ENCODE assay signal across 8 cellular contexts in the genomic region with DNA sequence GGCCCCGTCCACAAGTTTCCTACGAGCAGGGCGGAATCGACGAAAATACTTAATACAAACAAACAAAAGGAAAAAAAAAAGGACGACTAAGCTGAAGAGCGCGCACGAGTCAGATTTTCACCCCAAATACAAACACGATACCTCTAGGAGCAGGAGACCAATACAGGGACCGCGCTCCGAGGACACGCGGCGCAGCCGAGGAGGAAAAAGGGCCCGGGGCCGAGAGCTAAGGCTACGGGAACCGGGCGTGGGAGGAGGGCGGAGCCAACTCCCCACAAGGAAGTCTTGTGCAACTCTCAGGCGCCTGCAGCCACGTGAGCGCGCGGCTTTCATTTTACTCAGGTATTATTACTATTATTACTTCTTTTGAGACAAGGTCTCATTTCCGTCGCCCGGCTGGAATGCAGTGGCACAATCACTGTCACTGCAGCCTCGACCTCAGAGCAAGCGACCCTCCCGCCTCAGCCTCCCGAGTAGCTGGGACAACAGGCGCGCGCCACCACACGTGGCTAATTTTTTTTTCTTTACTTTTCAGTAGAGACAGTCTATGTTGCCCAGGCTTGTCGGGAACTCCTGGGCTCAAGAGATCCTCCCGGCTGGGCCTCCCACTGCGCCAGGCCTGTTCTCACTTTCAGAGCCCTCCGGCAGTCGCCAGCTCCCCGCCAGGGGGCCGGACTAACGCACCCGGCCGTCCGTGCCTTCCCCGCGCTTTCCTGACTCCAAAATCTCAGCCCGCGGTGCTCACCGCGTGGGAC. TPM values are rescaled to one million over a fixed set of nuclear protein-coding genes. Genes with fewer than 3 reads are reported as not detected.
DNase-seq lines count a peak whose midpoint lies in the region; ATAC-seq and TF ChIP-seq lines count a peak whose summit lies in the region.

No MANE protein-coding gene starts in this region.

- 0 to 1% methylated on average over 56 of the region's 56 CpGs for WGBS in esophagus, 2 donors

- H3K79me2 ChIP-seq in OCI-LY7 (ENCODE audit: insufficient read depth, low read depth, low read length), result peaks cover 72% of the 10 kb centered on the region

- H3K4me3 Mint-ChIP-seq in activated T-cell treated with anti-CD3 and anti-CD28 coated beads, Interleukin-2, amount 50 U/mL, for 24 hours, result peak overlapping the region; percentile 99

- BruUV-seq in OCI-LY7 (replicated peaks; lab: Mats Ljungman, UMichigan), result TSS peak; percentile 47

- intact Hi-C loops in OCI-LY7 (cut with micrococcal nuclease; ENCODE audit: unreplicated experiment), result loop anchor here (1.0 to 2.0 kb wide), 2 partner anchors 10 to 29 kb away; a partner anchor contains a TSS

- H3K36me3 Mint-ChIP-seq in activated T-cell treated with anti-CD3 and anti-CD28 coated beads, Interleukin-2, amount 50 U/mL, for 24 hours (ENCODE audit: low read depth), result peaks cover 64% of the 10 kb centered on the region

- H3K27ac ChIP-seq in HL-60 (replicated peaks) (peak overlapping the region; percentile 99), OCI-LY7 (ENCODE audit: low read depth, low read length, poor library complexity, severe bottlenecking) (peak overlapping the region; percentile 82), esophagus (ENCODE audit: low read depth in 2 of 2, low read length in 1 of 2) (peak overlapping the region; percentile 94 to 98)

- peak; percentile 48 for ATAC-seq in GM19467 (IDR thresholded peaks at IDR 0.05; ENCODE audit: unreplicated experiment)

- H3K4me1 ChIP-seq in OCI-LY7 (ENCODE audit: insufficient read depth, low read length, poor library complexity, severe bottlenecking), result peaks cover 46% of the 10 kb centered on the region
- peaks cover 0 to 4% of the 10 kb centered on the region in 2 donors for H3K4me1 ChIP-seq in esophagus (ENCODE audit: control insufficient read depth in 2 of 2, insufficient read depth in 2 of 2, low read length in 1 of 2)

- no peaks in the 10 kb centered on the region for H3K9me2 ChIP-seq in OCI-LY7 (ENCODE audit: insufficient read depth, low read length)

- TF ChIP-seq CTCF in HL-60 (IDR thresholded peaks at IDR 0.05; ENCODE audit: insufficient read depth, low read length) (no peak), OCI-LY7 (conservative IDR thresholded peaks at IDR 0.05; ENCODE audit: low read length) (peak; percentile 66)

- H3K4me2 ChIP-seq in OCI-LY7 (ENCODE audit: low read length), result peak overlapping the region; percentile 91

- peak overlapping the region; percentile 71 for H3K4me3 ChIP-seq in HL-60 (replicated peaks; ENCODE audit: insufficient read depth, low read length)
- peak overlapping the region; percentile 92 for H3K4me3 ChIP-seq in OCI-LY7 (ENCODE audit: low read depth, low read length, poor library complexity, severe bottlenecking)
- peak overlapping the region; percentile 66 to 72 for H3K4me3 ChIP-seq in esophagus (ENCODE audit: low read depth in 1 of 2, low read length in 2 of 2)

- H3K4me1 Mint-ChIP-seq in activated T-cell treated with anti-CD3 and anti-CD28 coated beads, Interleukin-2, amount 50 U/mL, for 24 hours (ENCODE audit: low read depth), result peaks cover 36% of the 10 kb centered on the region

- H2AFZ ChIP-seq in OCI-LY7 (ENCODE audit: low read length), result no peak overlapping the region

- no peaks in the 10 kb centered on the region for H3K9me3 Mint-ChIP-seq in activated T-cell treated with anti-CD3 and anti-CD28 coated beads, Interleukin-2, amount 50 U/mL, for 24 hours

- H4K20me1 ChIP-seq in OCI-LY7 (ENCODE audit: insufficient read depth, low read length), result peaks cover 19% of the 10 kb centered on the region; the same call in 1 of the 2 replicates

- H3K27me3 ChIP-seq in HL-60 (ENCODE audit: insufficient read depth, poor library complexity, severe bottlenecking) (no peaks in the 10 kb centered on the region), esophagus (ENCODE audit: control insufficient read depth in 1 of 2, insufficient read depth in 2 of 2, low read length in 2 of 2) (no peaks in the 10 kb centered on the region)

- H3K36me3 ChIP-seq in OCI-LY7 (ENCODE audit: insufficient read depth, low read length) (peaks cover 55% of the 10 kb centered on the region), esophagus (ENCODE audit: control insufficient read depth in 2 of 2, insufficient read depth in 2 of 2, low read length in 1 of 2) (no peaks in the 10 kb centered on the region)

- H3K27me3 Mint-ChIP-seq in activated T-cell treated with anti-CD3 and anti-CD28 coated beads, Interleukin-2, amount 50 U/mL, for 24 hours, result no peaks in the 10 kb centered on the region

- CTCF ChIA-PET in OCI-LY7 (lab: Charles Lee; ENCODE audit: unreplicated experiment), result interaction anchor here (0.6 kb wide), 1 partner anchor 50 kb away, joined by 3 read pairs; no protein-coding TSS in a partner anchor

- H3K9me3 ChIP-seq in OCI-LY7 (ENCODE audit: low read length) (no peaks in the 10 kb centered on the region), esophagus (ENCODE audit: control insufficient read depth in 2 of 2, insufficient read depth in 1 of 2, low read depth in 1 of 2, low read length in 1 of 2) (no peaks in the 10 kb centered on the region)

- DNase-seq in D341Med (ENCODE audit: low spot score), result peak; percentile 85
- peak; percentile 88 to 94 for DNase-seq in HL-60 (ENCODE audit: low read depth in 1 of 2, low spot score in 1 of 2)
- DNase-seq in OCI-LY7 (ENCODE audit: low spot score), result peak; percentile 89
- peak; percentile 92 for DNase-seq in activated T-cell treated with anti-CD3 and anti-CD28 coated beads, Interleukin-2, amount 50 U/mL, for 24 hours
- peak; percentile 85 for DNase-seq in myocyte (ENCODE audit: low read depth)
- peak; percentile 83 to 88 for DNase-seq in stimulated activated CD8-positive, alpha-beta memory T cell treated with anti-CD3 and anti-CD28 coated beads, Interleukin-7, amount 100 ng/mL, for 4 hours (ENCODE audit: low read depth in 2 of 2)

- peak overlapping the region; percentile 100 for H3K27ac Mint-ChIP-seq in activated T-cell treated with anti-CD3 and anti-CD28 coated beads, Interleukin-2, amount 50 U/mL, for 24 hours

- POLR2A ChIA-PET in OCI-LY7 (lab: Charles Lee), result interaction anchor here (0.6 to 1.4 kb wide), 8 partner anchors 10 to 273 kb away, joined by 3 to 13 read pairs (median 4); no protein-coding TSS in a partner anchor

RNA-seq across cellular contexts. Expression of a gene that starts 1.2 kb away (rescaled TPM):
- 280 and 354 TPM in 2 replicates for total RNA-seq in OCI-LY7 (2014; rRNA removed; shearing (Covaris generic))
- total RNA-seq in OCI-LY7 (2022), result 286 and 340 TPM in 2 replicates
- 100 to 1,000 TPM in 1 of 2 donors, 10 to 100 TPM in 1; 59.1 to 128 TPM for polyA plus RNA-seq in esophagus
- 143 and 200 TPM in 2 replicates for total RNA-seq in myocyte
- 88.2 TPM for polyA plus RNA-seq in myocyte (2012)

RNA-seq across cellular contexts. Expression of a gene that starts 29.2 kb away (rescaled TPM):
- total RNA-seq in OCI-LY7 (2014; rRNA removed; shearing (Covaris generic)), result 6.5 and 8.1 TPM in 2 replicates
- total RNA-seq in OCI-LY7 (2022), result 3.5 and 5.0 TPM in 2 replicates
- polyA plus RNA-seq in esophagus, result 1 to 10 TPM; 2.7 to 3.7 TPM
- 2.9 and 3.1 TPM in 2 replicates for total RNA-seq in myocyte
- 2.7 TPM for polyA plus RNA-seq in myocyte (2012)

RNA-seq across cellular contexts. Expression of a gene that starts 36.3 kb away (rescaled TPM):
- not detected in 2 replicates for total RNA-seq in OCI-LY7 (2014; rRNA removed; shearing (Covaris generic))
- total RNA-seq in OCI-LY7 (2022), result not detected in 2 replicates
- polyA plus RNA-seq in esophagus, result not detected
- 1.8 and 6.1 TPM in 2 replicates for total RNA-seq in myocyte
- 2.9 TPM for polyA plus RNA-seq in myocyte (2012)

Comparison
In these comparisons a context has a peak if more than half of its experiments do, and no peak if none do; other contexts are left out.
1. Peak in every context shown above with its lines: DNase-seq, ATAC-seq, H3K4me3 ChIP-seq and H3K27ac ChIP-seq.